18 cellular contexts compared by ENCODE assay signal in genomic region chrX:139158256-139158655, GRCh38.
A peak's percentile ranks its signal among the peaks of the same experiment; 100 is the strongest.
DNase-seq lines count a peak whose midpoint lies in the region; ATAC-seq and TF ChIP-seq lines count a peak whose summit lies in the region.
"Had no signal": no experiment of that assay in that cellular context is flagged by ENCODE, and none has a peak within 500 bp of the region (broad histone marks: within the 10 kb centered on the region; RNA-seq: fewer than 3 reads in every experiment).

No MANE protein-coding gene starts in this region.

- no peaks in the 10 kb centered on the region for H3K4me1 ChIP-seq in breast epithelium
- no peaks in the 10 kb centered on the region for H3K4me1 ChIP-seq in mesendoderm (ENCODE audit: control insufficient read depth, low read depth, low read length)
- H3K4me1 ChIP-seq: HAP-1 had no signal

- H4K5ac ChIP-seq in mesendoderm (ENCODE audit: low read length), result no peak overlapping the region

- H3K79me1 ChIP-seq in mesendoderm (ENCODE audit: low read length), result no peaks in the 10 kb centered on the region

- H3K4me3 ChIP-seq in breast epithelium (no peak overlapping the region), mesendoderm (ENCODE audit: low read length) (no peak overlapping the region)
- H3K4me3 ChIP-seq: HAP-1 had no signal

- H3K27me3 ChIP-seq in breast epithelium, result peaks cover 0 to 20% of the 10 kb centered on the region in 2 donors
- H3K27me3 ChIP-seq in mesendoderm (ENCODE audit: insufficient read depth, low read length, poor library complexity), result no peaks in the 10 kb centered on the region

- no peak overlapping the region for H3K4me3 Mint-ChIP-seq in MCF 10A (ENCODE audit: unreplicated experiment)
- no peak overlapping the region for H3K4me3 Mint-ChIP-seq in activated CD4-positive, alpha-beta T cell treated with anti-CD3 and anti-CD28 coated beads for 36 hours
- H3K4me3 Mint-ChIP-seq: IgD-negative memory B cell had no signal

- H3K9me3 ChIP-seq in breast epithelium, result no peaks in the 10 kb centered on the region
- H3K9me3 ChIP-seq: HAP-1 had no signal

- no peak overlapping the region for H3K9ac ChIP-seq in mesendoderm (ENCODE audit: low read length)

- H3K27ac Mint-ChIP-seq in MCF 10A (ENCODE audit: low read depth, unreplicated experiment), result no peak overlapping the region
- H3K27ac Mint-ChIP-seq in activated CD4-positive, alpha-beta T cell treated with anti-CD3 and anti-CD28 coated beads for 36 hours, result no peak overlapping the region
- H3K27ac Mint-ChIP-seq: IgD-negative memory B cell had no signal

- BruUV-seq in MCF 10A (replicated peaks; lab: Mats Ljungman, UMichigan), result no TSS peak

- no peak overlapping the region for H4K8ac ChIP-seq in mesendoderm (ENCODE audit: low read depth, low read length)

- DNase-seq in MCF 10A (ENCODE audit: unreplicated experiment) (peak; percentile 11), breast epithelium (ENCODE audit: low spot score in 2 of 2) (no peak), mesendoderm (peak; percentile 39), OCI-M1 (lab: John Stamatoyannopoulos, UW) (no peak)
- DNase-seq in activated CD4-positive, alpha-beta T cell treated with anti-CD3 and anti-CD28 coated beads for 36 hours, result no peak
- DNase-seq in activated naive CD4-positive, alpha-beta T cell treated with anti-CD3 and anti-CD28 coated beads, Interleukin-2, amount 50 U/mL, for 16 hours, result no peak
- DNase-seq: C1 segment of cervical spinal cord; DMS79; MV-4-11; NCI-H1436; NCI-H2081; NCI-H345; NCI-H69; NK-92 treated with Interleukin-12 subunit alpha and Interleukin-12 subunit beta, amount 100 ng/mL, for 24 hours had no signal

- intact Hi-C loops in MCF 10A (cut with micrococcal nuclease), result no loop called here
- intact Hi-C loops in breast epithelium (cut with DNase I; ENCODE audit: low total_unique reads), result no loop called here
- intact Hi-C loops in activated CD4-positive, alpha-beta T cell treated with anti-CD3 and anti-CD28 coated beads for 36 hours (cut with DNase I, micrococcal nuclease), result no loop called here

- H3K27ac ChIP-seq in breast epithelium, result no peak overlapping the region
- H3K27ac ChIP-seq in mesendoderm (ENCODE audit: low read depth, low read length), result no peak overlapping the region

- TF ChIP-seq POLR2A in breast epithelium (IDR thresholded peaks at IDR 0.05), result no peak

- H3K56ac ChIP-seq in mesendoderm (ENCODE audit: low read length), result no peak overlapping the region

- no peak overlapping the region for H2BK120ac ChIP-seq in mesendoderm (ENCODE audit: low read depth, low read length)

- no peak overlapping the region for H3K18ac ChIP-seq in mesendoderm (ENCODE audit: low read length)

- ATAC-seq in esophagus mucosa, result peak; percentile 43
- ATAC-seq in HG03280 (IDR thresholded peaks at IDR 0.05; ENCODE audit: unreplicated experiment), result no peak
- no peak for ATAC-seq in activated CD4-positive, alpha-beta T cell treated with anti-CD3 and anti-CD28 coated beads for 36 hours

- WGBS in mesendoderm (ENCODE audit: extremely low coverage, insufficient coverage, low lambda C conversion rate), result no CpG with 5 or more reads among the region's 2 CpGs

- H3K79me2 ChIP-seq in mesendoderm (ENCODE audit: control insufficient read depth, insufficient read depth, low read length), result no peaks in the 10 kb centered on the region

- H3K4me2 ChIP-seq in mesendoderm (ENCODE audit: low read length), result no peak overlapping the region

- H3K9me3 Mint-ChIP-seq in MCF 10A (ENCODE audit: unreplicated experiment), result peaks cover 16% of the 10 kb centered on the region
- peaks cover 2% of the 10 kb centered on the region for H3K9me3 Mint-ChIP-seq in activated CD4-positive, alpha-beta T cell treated with anti-CD3 and anti-CD28 coated beads for 36 hours (ENCODE audit: low read depth)

- H3K27me3 Mint-ChIP-seq in MCF 10A (ENCODE audit: insufficient read depth, unreplicated experiment), result no peaks in the 10 kb centered on the region
- no peaks in the 10 kb centered on the region for H3K27me3 Mint-ChIP-seq in activated CD4-positive, alpha-beta T cell treated with anti-CD3 and anti-CD28 coated beads for 36 hours

- H3K23ac ChIP-seq in mesendoderm (ENCODE audit: low read length), result no peak overlapping the region

- H2BK5ac ChIP-seq in mesendoderm (ENCODE audit: low read length), result no peak overlapping the region

- no peak overlapping the region for H2BK15ac ChIP-seq in mesendoderm (replicated peaks; ENCODE audit: low read depth)

- POLR2A ChIA-PET in MCF 10A (lab: Yijun Ruan, JAX), result no interaction called here
- POLR2A ChIA-PET in activated CD4-positive, alpha-beta T cell treated with anti-CD3 and anti-CD28 coated beads for 36 hours (lab: Charles Lee), result no interaction called here

- no peak overlapping the region for H3K4ac ChIP-seq in mesendoderm (ENCODE audit: low read depth, low read length)

- H2AK5ac ChIP-seq in mesendoderm (ENCODE audit: low read length), result no peak overlapping the region

- H3K4me1 Mint-ChIP-seq in MCF 10A (ENCODE audit: insufficient read depth, unreplicated experiment), result no peaks in the 10 kb centered on the region
- no peaks in the 10 kb centered on the region for H3K4me1 Mint-ChIP-seq in activated CD4-positive, alpha-beta T cell treated with anti-CD3 and anti-CD28 coated beads for 36 hours
- H3K4me1 Mint-ChIP-seq: IgD-negative memory B cell had no signal

- no peaks in the 10 kb centered on the region for H3K36me3 Mint-ChIP-seq in MCF 10A (ENCODE audit: insufficient read depth, unreplicated experiment)
- no peaks in the 10 kb centered on the region for H3K36me3 Mint-ChIP-seq in activated CD4-positive, alpha-beta T cell treated with anti-CD3 and anti-CD28 coated beads for 36 hours (ENCODE audit: low read depth)
- H3K36me3 Mint-ChIP-seq: IgD-negative memory B cell had no signal

- CTCF ChIA-PET in MCF 10A (lab: Yijun Ruan, JAX), result no interaction called here
- CTCF ChIA-PET in activated CD4-positive, alpha-beta T cell treated with anti-CD3 and anti-CD28 coated beads for 36 hours (lab: Charles Lee), result no interaction called here

- H3K36me3 ChIP-seq in breast epithelium, result no peaks in the 10 kb centered on the region
- H3K36me3 ChIP-seq in mesendoderm (ENCODE audit: control insufficient read depth, insufficient read depth, low read length), result no peaks in the 10 kb centered on the region
- H3K36me3 ChIP-seq: HAP-1 had no signal

- TF ChIP-seq CTCF in MCF 10A (IDR thresholded peaks at IDR 0.05; ENCODE audit: unreplicated experiment), result no peak
- no peak for TF ChIP-seq CTCF in breast epithelium (IDR thresholded peaks at IDR 0.05)

Comparison
In these comparisons a context has a peak if more than half of its experiments do, and no peak if none do; other contexts are left out.
1. DNase-seq: peak in MCF 10A (single experiment) and mesendoderm (single experiment); none in breast epithelium (0 of 2), OCI-M1 (single experiment), activated CD4-positive, alpha-beta T cell treated with anti-CD3 and anti-CD28 coated beads for 36 hours (single experiment) and activated naive CD4-positive, alpha-beta T cell treated with anti-CD3 and anti-CD28 coated beads, Interleukin-2, amount 50 U/mL, for 16 hours (single experiment).